In genomic region chr2:10016001-10016801, GRCh38 we compare ENCODE assay signal across 15 cellular contexts.
"Had no signal": no experiment of that assay in that cellular context is flagged by ENCODE, and none has a peak within 500 bp of the region (broad histone marks: within the 10 kb centered on the region; RNA-seq: fewer than 3 reads in every experiment).

No MANE protein-coding gene starts in this region.

- DNase-seq: activated CD4-positive, alpha-beta T cell treated with anti-CD3 and anti-CD28 coated beads, Interleukin-2, amount 50 U/mL, for 1 hour; activated CD4-positive, CD25-positive, alpha-beta regulatory T cell; endodermal cell; erythroblast; left ventricle myocardium superior; occipital lobe; stimulated activated CD4-positive, alpha-beta T cell treated with anti-CD3 and anti-CD28 coated beads, Interleukin-1b, Interleukin-23, amount 100 ng/mL, for 48 hours; stomach; testis had no signal

- H3K9me3 ChIP-seq: prostate gland, testis had no signal

- H3K4me1 Mint-ChIP-seq: endodermal cell, nephron had no signal

- H3K4me3 Mint-ChIP-seq: activated T-helper 1 cell treated with anti-CD3 and anti-CD28 coated beads, Interleukin-12 subunit alpha, Interleukin-12 subunit beta, Interleukin-2, Interleukin-4 antibody, amounts not matched to agents 30 ng/mL and 10 ng/mL and 1 ng/mL, durations not matched to agents 14 hours and 24 hours and 36 hours; endodermal cell; nephron had no signal

- H3K36me3 ChIP-seq: ascending aorta, prostate gland, stomach had no signal

- H3K27ac Mint-ChIP-seq: activated T-helper 1 cell treated with anti-CD3 and anti-CD28 coated beads, Interleukin-12 subunit alpha, Interleukin-12 subunit beta, Interleukin-2, Interleukin-4 antibody, amounts not matched to agents 30 ng/mL and 10 ng/mL and 1 ng/mL, durations not matched to agents 14 hours and 24 hours and 36 hours; endodermal cell; nephron had no signal

- H3K27ac ChIP-seq: ascending aorta, dorsolateral prefrontal cortex, prostate gland, stomach, testis had no signal

- H3K4me3 ChIP-seq: ascending aorta, dorsolateral prefrontal cortex, prostate gland, stomach, testis had no signal

- H3K9me3 Mint-ChIP-seq: activated T-helper 1 cell treated with anti-CD3 and anti-CD28 coated beads, Interleukin-12 subunit alpha, Interleukin-12 subunit beta, Interleukin-2, Interleukin-4 antibody, amounts not matched to agents 30 ng/mL and 10 ng/mL and 1 ng/mL, durations not matched to agents 14 hours and 24 hours and 36 hours; endodermal cell had no signal

- ATAC-seq: left ventricle myocardium superior, sciatic nerve had no signal

- H3K4me1 ChIP-seq: ascending aorta, prostate gland, stomach, testis had no signal

- H3K27me3 ChIP-seq: ascending aorta, dorsolateral prefrontal cortex, stomach, testis had no signal
